Comparison of ENCODE assay signal across 20 cellular contexts in the genomic region with DNA sequence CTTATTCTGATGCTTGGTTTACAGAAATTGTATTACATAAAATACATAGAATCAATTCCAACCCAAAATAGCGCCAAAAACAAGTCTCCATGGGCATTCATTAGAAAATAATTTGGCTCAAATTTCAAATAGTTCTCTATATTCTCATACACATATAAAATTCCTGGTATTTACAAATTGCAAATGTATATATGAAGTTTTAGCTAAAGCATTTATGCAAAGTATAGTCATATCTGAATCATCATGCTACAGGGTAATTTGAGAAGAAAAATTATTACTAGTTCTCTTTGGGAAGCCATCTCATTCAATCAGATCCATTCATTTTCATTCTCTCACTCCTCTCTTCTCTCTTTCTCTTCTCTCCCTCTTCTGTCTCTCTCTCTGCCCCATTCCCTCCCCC.
"Had no signal": no experiment of that assay in that cellular context is flagged by ENCODE, and none has a peak within 500 bp of the region (broad histone marks: within the 10 kb centered on the region; RNA-seq: fewer than 3 reads in every experiment).

No MANE protein-coding gene starts in this region.

- H3K4me1 ChIP-seq: breast epithelium, prostate gland, transverse colon, vagina had no signal

- H3K9me3 ChIP-seq: prostate gland, vagina had no signal

- H3K4me2 ChIP-seq: smooth muscle cell had no signal

- H3K27ac ChIP-seq: breast epithelium, dorsolateral prefrontal cortex, foreskin keratinocyte, left ventricle myocardium inferior, prostate gland, transverse colon, vagina had no signal

- H3K27me3 ChIP-seq: breast epithelium, dorsolateral prefrontal cortex, foreskin keratinocyte, transverse colon, vagina had no signal

- H3K36me3 ChIP-seq: breast epithelium, left ventricle myocardium inferior, prostate gland, transverse colon, vagina had no signal

- H3K4me3 ChIP-seq: breast epithelium, dorsolateral prefrontal cortex, left ventricle myocardium inferior, prostate gland, smooth muscle cell, transverse colon, vagina had no signal

- ATAC-seq: activated CD4-positive, CD25-positive, alpha-beta regulatory T cell treated with anti-CD3 and anti-CD28 coated beads, Interleukin-2, amount 50 U/mL, for 24 hours; activated T-helper 17 cell treated with anti-CD3 and anti-CD28 coated beads, Interleukin-2, amount 50 U/mL, for 72 hours; esophagus mucosa; foreskin keratinocyte; right cardiac atrium; stimulated activated naive CD8-positive, alpha-beta T cell treated with anti-CD3 and anti-CD28 coated beads, Interleukin-15, Interleukin-2, amounts not matched to agents 100 U/mL and 50 U/mL, for 24 hours had no signal

- DNase-seq: activated CD4-positive, alpha-beta T cell treated with anti-CD3 and anti-CD28 coated beads, Interleukin-2, amount 50 U/mL, for 4 hours; activated naive CD4-positive, alpha-beta T cell treated with Interleukin-2 at 50 U/mL for 16 hours; aorta; dorsolateral prefrontal cortex; endodermal cell; foreskin keratinocyte; glutamatergic neuron; hypothalamus; left ventricle myocardium inferior; nephron progenitor cell; right cardiac atrium; stimulated activated naive CD8-positive, alpha-beta T cell treated with anti-CD3 and anti-CD28 coated beads, Interleukin-15, Interleukin-2, amounts not matched to agents 100 U/mL and 50 U/mL, for 24 hours; transverse colon had no signal
